36 cellular contexts compared by ENCODE assay signal in the genomic region with DNA sequence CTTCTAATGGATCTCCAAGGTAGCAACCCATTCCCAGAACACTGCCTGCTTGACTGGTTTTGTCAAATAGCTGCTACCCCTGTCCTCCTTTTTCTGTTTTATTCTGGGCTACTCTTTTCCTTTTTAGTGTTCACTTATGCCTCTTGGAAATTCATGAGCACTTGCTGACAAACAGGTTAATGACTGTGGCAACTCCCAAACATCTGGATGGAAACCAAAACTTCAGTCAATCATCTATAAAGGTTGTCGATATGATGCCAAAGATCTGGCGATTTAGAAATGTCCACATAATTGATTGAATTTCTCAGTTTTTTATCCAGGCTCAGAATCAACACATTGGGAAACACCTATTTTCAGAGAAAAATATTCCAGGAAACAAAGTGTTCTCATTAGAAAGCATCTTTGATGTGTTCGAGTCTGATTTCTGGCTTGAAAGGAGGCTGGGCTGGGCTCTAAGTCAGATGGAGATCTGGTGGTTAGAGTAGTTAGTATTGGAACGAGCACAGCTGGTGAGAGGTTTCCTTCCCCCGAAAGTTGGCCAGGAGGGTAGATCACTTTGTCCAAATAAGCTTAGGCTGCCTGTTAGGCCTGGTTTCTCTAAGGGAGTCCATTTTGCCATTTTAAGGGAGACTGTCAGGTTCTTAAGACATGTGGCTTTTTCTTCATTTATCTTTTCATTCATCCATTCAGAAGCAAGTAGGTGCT. TPM values are rescaled to one million over a fixed set of nuclear protein-coding genes. Genes with fewer than 3 reads are reported as not detected.
"Had no signal": no experiment of that assay in that cellular context is flagged by ENCODE, and none has a peak within 500 bp of the region (broad histone marks: within the 10 kb centered on the region; RNA-seq: fewer than 3 reads in every experiment).

No MANE protein-coding gene starts in this region.

- H3K9me3 ChIP-seq: SJCRH30 had no signal

- DNase-seq: Karpas-422, MM.1S, MV-4-11, NCI-H1092, NCI-H1105, NCI-H1417 treated with DMSO at 0.1 percent for 48 hours, NCI-H1436 treated with DMSO at 0.1 percent for 48 hours, NCI-H187, NCI-H1930, NCI-H2029 treated with DMSO at 0.1 percent for 48 hours, NCI-H2081 treated with DMSO at 0.1 percent for 48 hours, NCI-H2107, NCI-H2171, NCI-H226, NCI-H446 treated with DMSO at 0.1 percent for 48 hours, NCI-H510A, NCI-H524, NCI-H526, NCI-H69, NCI-H748 treated with DMSO at 0.1 percent for 48 hours, NCI-H82, PC-9, SHP77, SIG-M5, SJCRH30 had no signal

- H3K4me1 ChIP-seq: SJCRH30 had no signal

- ATAC-seq: Panc1, Right ventricle myocardium inferior, SK-N-SH treated with all-trans-retinoic acid at 6 μM for 48 hours had no signal

- H3K27ac ChIP-seq: KMS-11, PC-9, RWPE1, SJCRH30, SK-N-MC had no signal

- H3K9ac ChIP-seq: KMS-11 had no signal

- H3K4me2 ChIP-seq: KMS-11, PC-9 had no signal

- H3K27me3 ChIP-seq: SJCRH30 had no signal

- H3K4me3 ChIP-seq: PC-9, SJCRH30, SK-N-MC had no signal

- H3K36me3 ChIP-seq: SJCRH30 had no signal

- H2AFZ ChIP-seq: PC-9 had no signal

RNA-seq across cellular contexts. Expression of gene PAX2, which starts 17.8 kb away (rescaled TPM):
- total RNA-seq: LHCN-M2, MCF 10A, OCI-LY7, PC-9, Right ventricle myocardium inferior, RPMI7951, SK-MEL-5 had no signal
